ENCODE assay signal across 8 cellular contexts in genomic region chrX:1581132-1581531, GRCh38. TPM values are rescaled to one million over a fixed set of nuclear protein-coding genes. Genes with fewer than 3 reads are reported as not detected.
DNase-seq lines count a peak whose midpoint lies in the region; ATAC-seq and TF ChIP-seq lines count a peak whose summit lies in the region.

No MANE protein-coding gene starts in this region.

- H3K36me3 Mint-ChIP-seq in progenitor cell of endocrine pancreas (ENCODE audit: insufficient read depth), result no peaks in the 10 kb centered on the region

- peaks cover 13% of the 10 kb centered on the region for H3K4me1 ChIP-seq in OCI-LY1 (ENCODE audit: insufficient read depth, low read length, severe bottlenecking)

- H3K27me3 ChIP-seq in OCI-LY1 (ENCODE audit: insufficient read depth, low read length), result no peaks in the 10 kb centered on the region

- no peak overlapping the region for H2AFZ ChIP-seq in OCI-LY1 (ENCODE audit: low read length)

- H3K4me3 ChIP-seq in OCI-LY1 (ENCODE audit: low read depth, low read length, poor library complexity, severe bottlenecking) (no peak overlapping the region), fibroblast of mammary gland (ENCODE audit: control insufficient read depth, low read depth, low read length) (no peak overlapping the region)

- TF ChIP-seq CTCF in OCI-LY1 (IDR thresholded peaks at IDR 0.05; ENCODE audit: low read length), result peak; percentile 79
- TF ChIP-seq CTCF in fibroblast of mammary gland (conservative IDR thresholded peaks at IDR 0.05; ENCODE audit: control insufficient read depth, insufficient read depth, low read depth, low read length), result peak; percentile 83
- TF ChIP-seq CTCF in progenitor cell of endocrine pancreas (IDR thresholded peaks at IDR 0.05; ENCODE audit: unreplicated experiment), result peak; percentile 72

- no peaks in the 10 kb centered on the region for H3K79me2 ChIP-seq in OCI-LY1 (ENCODE audit: insufficient read depth, low read length)

- no peaks in the 10 kb centered on the region for H3K27me3 Mint-ChIP-seq in progenitor cell of endocrine pancreas

- no peak overlapping the region for H3K27ac Mint-ChIP-seq in progenitor cell of endocrine pancreas

- ATAC-seq in HG03175 (IDR thresholded peaks at IDR 0.05; ENCODE audit: unreplicated experiment) (peak; percentile 65), HG02840 (IDR thresholded peaks at IDR 0.05; ENCODE audit: low FRiP score, unreplicated experiment) (no peak), HG03571 (IDR thresholded peaks at IDR 0.05; ENCODE audit: unreplicated experiment) (no peak)

- H3K4me1 Mint-ChIP-seq in progenitor cell of endocrine pancreas (ENCODE audit: low read depth), result no peaks in the 10 kb centered on the region

- DNase-seq in EH (ENCODE audit: low read depth) (peak; percentile 68), activated T-cell treated with anti-CD3 and anti-CD28 coated beads for 1 hour (ENCODE audit: low read depth) (peak; percentile 57), fibroblast of mammary gland (ENCODE audit: low read depth) (peak; percentile 43), progenitor cell of endocrine pancreas (ENCODE audit: low spot score, unreplicated experiment) (no peak)

- no peak overlapping the region for H3K9ac ChIP-seq in OCI-LY1 (ENCODE audit: low read length)

- no peak overlapping the region for H3K4me2 ChIP-seq in OCI-LY1 (ENCODE audit: low read length)

- H3K9me2 ChIP-seq in OCI-LY1 (ENCODE audit: low read depth, low read length), result no peaks in the 10 kb centered on the region

- H3K27ac ChIP-seq in OCI-LY1 (ENCODE audit: low read depth, low read length, poor library complexity, severe bottlenecking), result no peak overlapping the region

- H3K9me3 ChIP-seq in OCI-LY1 (ENCODE audit: low read length), result no peaks in the 10 kb centered on the region

- no peak overlapping the region for H3K4me3 Mint-ChIP-seq in progenitor cell of endocrine pancreas (ENCODE audit: low read depth)

- no peaks in the 10 kb centered on the region for H3K36me3 ChIP-seq in OCI-LY1 (ENCODE audit: insufficient read depth, low read length)

- H4K20me1 ChIP-seq in OCI-LY1 (ENCODE audit: insufficient read depth, low read length), result no peaks in the 10 kb centered on the region

- peaks cover 8% of the 10 kb centered on the region for H3F3A ChIP-seq in OCI-LY1 (ENCODE audit: insufficient read depth, low read length)

- H3K9me3 Mint-ChIP-seq in progenitor cell of endocrine pancreas (ENCODE audit: low read depth), result no peaks in the 10 kb centered on the region

RNA-seq across cellular contexts. Expression of gene AKAP17A, which starts 10.3 kb away (rescaled TPM):
- 52.7 and 56.0 TPM in 2 replicates for total RNA-seq in progenitor cell of endocrine pancreas

RNA-seq across cellular contexts. Expression of gene ASMT, which starts 33.7 kb away (rescaled TPM):
- 0.36 TPM in 1 of 2 replicates, not detected in the other for total RNA-seq in progenitor cell of endocrine pancreas

RNA-seq across cellular contexts. Expression of gene P2RY8, which starts 44.1 kb away (rescaled TPM):
- total RNA-seq in progenitor cell of endocrine pancreas, result not detected in 2 replicates
